Comparison of ENCODE assay signal across 8 cellular contexts in the genomic region with DNA sequence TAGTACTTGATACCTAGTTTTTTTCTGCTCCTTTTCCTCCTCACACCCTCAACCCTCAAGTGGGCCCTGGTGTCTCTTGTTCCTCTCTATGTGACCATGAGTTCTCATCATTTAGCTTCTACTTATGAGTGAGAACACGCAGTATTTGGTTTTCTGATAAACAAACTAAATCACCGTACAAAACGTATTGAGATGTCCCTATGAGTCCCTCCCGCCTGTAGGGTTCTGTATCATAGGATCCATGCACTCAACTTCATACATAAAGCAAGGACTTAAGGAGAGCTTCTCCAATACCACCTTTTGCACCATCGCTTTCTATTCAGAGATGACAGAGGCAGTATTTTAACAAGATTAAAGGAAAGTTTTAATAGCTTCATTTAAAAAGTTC. TPM values are rescaled to one million over a fixed set of nuclear protein-coding genes. Genes with fewer than 3 reads are reported as not detected.
DNase-seq lines count a peak whose midpoint lies in the region; TF ChIP-seq lines count a peak whose summit lies in the region.

No MANE protein-coding gene starts in this region.

- no peak for TF ChIP-seq CTCF in VCaP (conservative IDR thresholded peaks at IDR 0.05)
- TF ChIP-seq CTCF in hepatocyte (IDR thresholded peaks at IDR 0.05; ENCODE audit: poor library complexity) = no peak
- no peak for TF ChIP-seq CTCF in GM13977 (IDR thresholded peaks at IDR 0.05; ENCODE audit: extremely low read depth, insufficient read depth, missing control alignments)

- no peaks in the 10 kb centered on the region for H3K9me3 Mint-ChIP-seq in stimulated activated naive CD8-positive, alpha-beta T cell treated with anti-CD3 and anti-CD28 coated beads, Interleukin-15, Interleukin-2, amounts not matched to agents 100 ng/mL and 50 ng/mL, for 24 hours

- peak overlapping the region; percentile 74 for H3K4me2 ChIP-seq in hepatocyte

- peak overlapping the region; percentile 24 for H2AFZ ChIP-seq in hepatocyte

- DNase-seq in NCI-H748 (lab: John Stamatoyannopoulos, UW; ENCODE audit: unreplicated experiment) (peak; percentile 8), NCI-H748 treated with DMSO at 0.1 percent for 48 hours (lab: John Stamatoyannopoulos, UW) (no peak), hepatocyte (ENCODE audit: low spot score) (no peak), NCI-H128 (lab: John Stamatoyannopoulos, UW; ENCODE audit: unreplicated experiment) (no peak), GM13977 (ENCODE audit: low spot score) (no peak)
- no peak for DNase-seq in activated CD8-positive, alpha-beta memory T cell treated with anti-CD3 and anti-CD28 coated beads, Interleukin-2, amount 50 U/mL, for 48 hours

- 57% methylated on average over 5 of the region's 5 CpGs for WGBS in hepatocyte (ENCODE audit: low lambda C conversion rate, missing lambda C conversion rate)

- H3K27me3 Mint-ChIP-seq in stimulated activated naive CD8-positive, alpha-beta T cell treated with anti-CD3 and anti-CD28 coated beads, Interleukin-15, Interleukin-2, amounts not matched to agents 100 ng/mL and 50 ng/mL, for 24 hours = no peaks in the 10 kb centered on the region

- H3K36me3 Mint-ChIP-seq in stimulated activated naive CD8-positive, alpha-beta T cell treated with anti-CD3 and anti-CD28 coated beads, Interleukin-15, Interleukin-2, amounts not matched to agents 100 ng/mL and 50 ng/mL, for 24 hours (ENCODE audit: low read depth) = peaks cover 21% of the 10 kb centered on the region

- H4K20me1 ChIP-seq in hepatocyte (ENCODE audit: insufficient read depth, poor library complexity, severe bottlenecking) = peaks cover 10% of the 10 kb centered on the region

- peaks cover 41% of the 10 kb centered on the region for H3K79me2 ChIP-seq in hepatocyte

- peaks cover 75% of the 10 kb centered on the region for H3K4me1 Mint-ChIP-seq in stimulated activated naive CD8-positive, alpha-beta T cell treated with anti-CD3 and anti-CD28 coated beads, Interleukin-15, Interleukin-2, amounts not matched to agents 100 ng/mL and 50 ng/mL, for 24 hours (ENCODE audit: low read depth)

- H3K4me1 ChIP-seq in hepatocyte (ENCODE audit: insufficient read depth) = peaks cover 3% of the 10 kb centered on the region

- peak overlapping the region; percentile 89 for H3K27ac ChIP-seq in VCaP
- peak overlapping the region; percentile 99 for H3K27ac ChIP-seq in hepatocyte

- H3K4me3 ChIP-seq in hepatocyte = peak overlapping the region; percentile 4

- in situ Hi-C loops in GM13977 (cut with MboI; ENCODE audit: low pct_unique_long_range_greater_than_20kb, low sequenced_read_pairs, unreplicated experiment) = loop anchor here (25.0 kb wide), 2 partner anchors 101 to 701 kb away; partner anchors contain the start of gene TMSB4X

- H3K9me3 ChIP-seq in hepatocyte (ENCODE audit: low read depth) = no peaks in the 10 kb centered on the region

- no peaks in the 10 kb centered on the region for H3K9me2 ChIP-seq in hepatocyte (replicated peaks; ENCODE audit: insufficient read depth)

- H3K36me3 ChIP-seq in hepatocyte (replicated peaks; ENCODE audit: insufficient read depth, low read depth) = no peaks in the 10 kb centered on the region

- peak overlapping the region; percentile 92 for H3K27ac Mint-ChIP-seq in stimulated activated naive CD8-positive, alpha-beta T cell treated with anti-CD3 and anti-CD28 coated beads, Interleukin-15, Interleukin-2, amounts not matched to agents 100 ng/mL and 50 ng/mL, for 24 hours

- peak overlapping the region; percentile 91 for H3K4me3 Mint-ChIP-seq in stimulated activated naive CD8-positive, alpha-beta T cell treated with anti-CD3 and anti-CD28 coated beads, Interleukin-15, Interleukin-2, amounts not matched to agents 100 ng/mL and 50 ng/mL, for 24 hours

- no peaks in the 10 kb centered on the region for H3K27me3 ChIP-seq in hepatocyte

RNA-seq across cellular contexts. Expression of gene RAB9A, which starts 0.6 kb away (rescaled TPM):
- total RNA-seq in hepatocyte = 66.1 and 73.0 TPM in 2 replicates
- 51.2 and 53.9 TPM in 2 replicates for polyA plus RNA-seq in hepatocyte

RNA-seq across cellular contexts. Expression of gene TCEANC, which starts 35.4 kb away (rescaled TPM):
- 5.4 and 5.5 TPM in 2 replicates for total RNA-seq in hepatocyte
- polyA plus RNA-seq in hepatocyte = 1.8 and 2.0 TPM in 2 replicates

RNA-seq across cellular contexts. Expression of gene TRAPPC2, which starts 46.0 kb away (rescaled TPM):
- total RNA-seq in hepatocyte = 23.4 and 24.8 TPM in 2 replicates
- 11.7 and 15.8 TPM in 2 replicates for polyA plus RNA-seq in hepatocyte

RNA-seq across cellular contexts. Expression of gene OFD1, which starts 46.2 kb away (rescaled TPM):
- total RNA-seq in hepatocyte = 23.5 and 27.6 TPM in 2 replicates
- 23.5 and 30.6 TPM in 2 replicates for polyA plus RNA-seq in hepatocyte
